ENCODE assay signal across 8 cellular contexts in genomic region chr17:45425125-45425983, GRCh38. TPM values are rescaled to one million over a fixed set of nuclear protein-coding genes. Genes with fewer than 3 reads are reported as not detected.
A peak's percentile ranks its signal among the peaks of the same experiment; 100 is the strongest.
DNase-seq lines count a peak whose midpoint lies in the region; ATAC-seq, FAIRE-seq and TF ChIP-seq lines count a peak whose summit lies in the region.

No MANE protein-coding gene starts in this region.

- TF ChIP-seq POLR2A in HepG2 (IDR thresholded peaks at IDR 0.05; ENCODE audit: insufficient read depth in 1 of 2, low read depth in 2 of 2, low read length in 2 of 2): peak; percentile 91 to 93

- no TSS peak for BruUV-seq in HepG2 (replicated peaks; lab: Mats Ljungman, UMichigan)

- DNase-seq in GM23248 (peak; percentile 66), NCI-H226 (peak; percentile 99), T47D (ENCODE audit: low read depth in 1 of 2, low spot score in 1 of 2) (peak; percentile 90 to 99), HepG2 (ENCODE audit: low spot score) (peak; percentile 99), medulla oblongata (ENCODE audit: extremely low spot score) (no peak)
- DNase-seq in effector CD8-positive, alpha-beta T cell (lab: John Stamatoyannopoulos, UW): no peak

- H3K4me1 ChIP-seq in GM23248 (ENCODE audit: insufficient read depth) (0 out of 2 replicates have a peak, but pooled peaks cover 4% of the 10 kb centered on the region), HepG2 (ENCODE audit: insufficient read depth, low read length) (peaks cover 59% of the 10 kb centered on the region)

- POLR2A ChIA-PET in HepG2 (lab: Yijun Ruan, JAX): interaction anchor here (0.5 to 5.8 kb wide), 26 partner anchors 8 to 364 kb away, joined by 3 to 79 read pairs (median 5); partner anchors contain the start of genes HEXIM1, HEXIM2, MAP3K14 and NMT1

- H3K36me3 ChIP-seq in GM23248 (ENCODE audit: low read depth) (no peaks in the 10 kb centered on the region), HepG2 (replicated peaks in 1 of 2; ENCODE audit: control insufficient read depth in 1 of 2, insufficient read depth in 2 of 2, low read length in 2 of 2) (no peaks in the 10 kb centered on the region; a peak in 1 of 5 replicates)

- H3K4me2 ChIP-seq in GM23248 (ENCODE audit: unreplicated experiment) (no peak overlapping the region), HepG2 (ENCODE audit: low read depth, low read length) (peak overlapping the region; percentile 90)

- FAIRE-seq in HepG2 (lab: Jason Lieb, UNC): peak; percentile 94

- H2AFZ ChIP-seq in GM23248: no peak overlapping the region
- no peak overlapping the region for H2AFZ ChIP-seq in HepG2 (ENCODE audit: low read length)

- no peak for TF ChIP-seq EP300 in HepG2 (IDR thresholded peaks at IDR 0.05; ENCODE audit: low read depth in 2 of 2, low read length in 2 of 2)
- no peak for TF ChIP-seq EP300 in HepG2 (CRISPR knock-in tag; IDR thresholded peaks at IDR 0.05; ENCODE audit: borderline replicate concordance)

- H3K79me2 ChIP-seq in GM23248 (ENCODE audit: insufficient read depth): no peaks in the 10 kb centered on the region
- H3K79me2 ChIP-seq in HepG2 (ENCODE audit: insufficient read depth, low read length): peaks cover 27% of the 10 kb centered on the region

- H3K9ac ChIP-seq in GM23248 (no peak overlapping the region), HepG2 (ENCODE audit: insufficient read depth, low read depth, low read length) (peak overlapping the region; percentile 78)

- H3K9me3 ChIP-seq in GM23248 (ENCODE audit: low read depth) (no peaks in the 10 kb centered on the region), HepG2 (ENCODE audit: low read length) (no peaks in the 10 kb centered on the region)

- H3K27ac ChIP-seq in GM23248: no peak overlapping the region
- H3K27ac ChIP-seq in HepG2 (ENCODE audit: extremely low read length, insufficient read depth, low read length): peak overlapping the region; percentile 85

- no peak overlapping the region for H3K4me3 ChIP-seq in GM23248
- peak overlapping the region; percentile 79 to 87 (median 83) for H3K4me3 ChIP-seq in HepG2 (replicated peaks in 1 of 3; ENCODE audit: insufficient read depth in 1 of 3, low read depth in 2 of 3, low read length in 3 of 3)

- peak; percentile 87 for TF ChIP-seq RAD21 in HepG2 (CRISPR knock-in tag; IDR thresholded peaks at IDR 0.05)

- intact Hi-C loops in HepG2 (cut with micrococcal nuclease; ENCODE audit: unreplicated experiment): loop anchor here (1.0 to 5.0 kb wide), 3 partner anchors 18 to 373 kb away; partner anchors contain the start of gene DCAKD

- WGBS in GM23248 (ENCODE audit: low coverage in 1 of 2, low lambda C conversion rate in 2 of 2, missing lambda C conversion rate in 2 of 2), 2 experiments: 79 to 80% methylated on average over 15 to 18 of the region's 18 CpGs
- 0% methylated on average over 13 of the region's 18 CpGs for WGBS in HepG2 (ENCODE audit: low lambda C conversion rate)

- peaks cover 15% of the 10 kb centered on the region for H3K27me3 ChIP-seq in GM23248 (replicated peaks; ENCODE audit: insufficient read depth)
- H3K27me3 ChIP-seq in HepG2 (ENCODE audit: control insufficient read depth in 1 of 2, insufficient read depth in 2 of 2, low read length in 2 of 2): peaks cover 2 to 24% of the 10 kb centered on the region in 2 experiments; a peak in 4 of 5 replicates

- in situ Hi-C loops in GM23248 (cut with MboI) (no loop called here), T47D (cut with HindIII; ENCODE audit: low pct_unique_long_range_greater_than_20kb, low sequenced_read_pairs) (no loop called here), HepG2 (cut with HindIII; ENCODE audit: extremely low pct_ligation_motif_present, low pct_unique_long_range_greater_than_20kb) (no loop called here)

- peaks cover 9% of the 10 kb centered on the region for H3F3A ChIP-seq in GM23248 (ENCODE audit: insufficient read depth)

- no peaks in the 10 kb centered on the region for H4K20me1 ChIP-seq in GM23248 (ENCODE audit: insufficient read depth)
- H4K20me1 ChIP-seq in HepG2 (ENCODE audit: insufficient read depth, low read length): 0 out of 2 replicates have a peak, but pooled peaks cover 4% of the 10 kb centered on the region

- ATAC-seq in HepG2 (peak; percentile 89), GM19455 (IDR thresholded peaks at IDR 0.05; ENCODE audit: unreplicated experiment) (no peak), HG02970 (IDR thresholded peaks at IDR 0.05; ENCODE audit: low FRiP score, unreplicated experiment) (no peak)

- no peaks in the 10 kb centered on the region for H3K9me2 ChIP-seq in GM23248 (ENCODE audit: insufficient read depth)

- CTCF ChIA-PET in HepG2 (lab: Yijun Ruan, JAX; ENCODE audit: low intra/inter-chr PET ratio, low total read pairs): interaction anchor here (1.2 to 1.4 kb wide), 3 partner anchors 19 to 32 kb away, joined by 3 to 27 read pairs (median 3); no protein-coding TSS in a partner anchor

- TF ChIP-seq CTCF in HepG2 (CRISPR knock-in tag; IDR thresholded peaks at IDR 0.05): peak; percentile 94

TF ChIP-seq in HepG2, 621 proteins besides CTCF, POLR2A, EP300 and RAD21 (continues in another document):
- TF ChIP-seq TARDBP (CRISPR knock-in tag; IDR thresholded peaks at IDR 0.05): 0 out of 2 replicates have a peak, but pooled peaks have one; percentile 64
- TF ChIP-seq HMGA1 (CRISPR knock-in tag; conservative IDR thresholded peaks at IDR 0.05): no peak
- TF ChIP-seq PHF21A (CRISPR knock-in tag; IDR thresholded peaks at IDR 0.05): peak; percentile 88
- peak; percentile 48; the same call in 1 of the 2 replicates for TF ChIP-seq ZNF430 (CRISPR knock-in tag; IDR thresholded peaks at IDR 0.05)
- no peak for TF ChIP-seq SUZ12 (IDR thresholded peaks at IDR 0.05; ENCODE audit: low read depth, low read length)
- TF ChIP-seq, protein P1, sequence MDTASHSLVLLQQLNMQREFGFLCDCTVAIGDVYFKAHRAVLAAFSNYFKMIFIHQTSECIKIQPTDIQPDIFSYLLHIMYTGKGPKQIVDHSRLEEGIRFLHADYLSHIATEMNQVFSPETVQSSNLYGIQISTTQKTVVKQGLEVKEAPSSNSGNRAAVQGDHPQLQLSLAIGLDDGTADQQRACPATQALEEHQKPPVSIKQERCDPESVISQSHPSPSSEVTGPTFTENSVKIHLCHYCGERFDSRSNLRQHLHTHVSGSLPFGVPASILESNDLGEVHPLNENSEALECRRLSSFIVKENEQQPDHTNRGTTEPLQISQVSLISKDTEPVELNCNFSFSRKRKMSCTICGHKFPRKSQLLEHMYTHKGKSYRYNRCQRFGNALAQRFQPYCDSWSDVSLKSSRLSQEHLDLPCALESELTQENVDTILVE (CRISPR knock-in tag; IDR thresholded peaks at IDR 0.05): peak; percentile 35; the same call in 1 of the 2 replicates
- no peak for TF ChIP-seq NFE2L2 (IDR thresholded peaks at IDR 0.05; ENCODE audit: low read length)
- TF ChIP-seq GMEB1 (CRISPR knock-in tag; IDR thresholded peaks at IDR 0.05; ENCODE audit: borderline replicate concordance): peak; percentile 30; the same call in 1 of the 2 replicates

RNA-seq across cellular contexts. Expression of gene ARHGAP27, which starts 7.3 kb away (rescaled TPM):
- total RNA-seq in GM23248 (2014; rRNA removed; shearing (Covaris generic)): 1.3 and 3.4 TPM in 2 replicates
- polyA plus RNA-seq in GM23248 (2016; fragmentation: Nextera tagmentation; extraction: Ambion mirVana) (0.33 and 0.59 TPM in 2 replicates), HepG2 (2011; rRNA removed) (15.5 and 20.0 TPM in 2 replicates)
- 7.8 and 18.9 TPM in 2 replicates for total RNA-seq in HepG2 (2016; rRNA removed; fragmentation: Illumina TruSeq; extraction: Trizol)
- total RNA-seq in HepG2 (2016; cell fraction: cytosol; rRNA removed; fragmentation: Illumina TruSeq; extraction: Trizol; ENCODE audit: low read depth): 4.4 and 4.5 TPM in 2 replicates
- 6.7 and 19.6 TPM in 2 replicates for total RNA-seq in HepG2 (2016; cell fraction: insoluble cytoplasmic fraction; rRNA removed; fragmentation: Illumina TruSeq; extraction: Trizol)
- total RNA-seq in HepG2 (2016; cell fraction: membrane; rRNA removed; fragmentation: Illumina TruSeq; extraction: Trizol): 5.4 and 5.6 TPM in 2 replicates
- 23.4 and 28.4 TPM in 2 replicates for total RNA-seq in HepG2 (2016; cell fraction: nucleus; rRNA removed; fragmentation: Illumina TruSeq; extraction: Trizol)
- 5.4 and 8.7 TPM in 2 replicates for polyA plus RNA-seq in HepG2 (2011; cell fraction: cytosol; rRNA removed)
- 141 and 178 TPM in 2 replicates for polyA plus RNA-seq in HepG2 (2011; cell fraction: nucleus; rRNA removed)
- 6.9 and 8.4 TPM in 2 replicates for polyA plus RNA-seq in HepG2 (2012)
- polyA plus RNA-seq in HepG2 (2016; cell fraction: cytosol; fragmentation: Illumina TruSeq; extraction: Trizol; ENCODE audit: low read depth): 1.1 and 1.5 TPM in 2 replicates
- polyA plus RNA-seq in HepG2 (2016; cell fraction: insoluble cytoplasmic fraction; fragmentation: Illumina TruSeq; extraction: Trizol; ENCODE audit: low read depth): 8.6 and 9.5 TPM in 2 replicates
- polyA plus RNA-seq in HepG2 (2016; cell fraction: membrane; fragmentation: Illumina TruSeq; extraction: Trizol; ENCODE audit: low read depth): 2.5 and 2.7 TPM in 2 replicates
- 67.3 and 73.4 TPM in 2 replicates for polyA plus RNA-seq in HepG2 (2016; cell fraction: nucleus; fragmentation: Illumina TruSeq; extraction: Trizol; ENCODE audit: insufficient read depth, low read depth)
- polyA minus RNA-seq in HepG2 (2011; rRNA and poly(A)+ RNA removed; ENCODE audit: low replicate concordance): 17.3 and 32.8 TPM in 2 replicates
- 4.6 and 4.8 TPM in 2 replicates for polyA minus RNA-seq in HepG2 (2011; cell fraction: cytosol; rRNA and poly(A)+ RNA removed)
- 26.1 and 28.0 TPM in 2 replicates for polyA minus RNA-seq in HepG2 (2011; cell fraction: nucleus; rRNA and poly(A)+ RNA removed)

Comparison
In these comparisons a context has a peak if more than half of its experiments do, and no peak if none do; other contexts are left out.
1. DNase-seq: peak in GM23248 (single experiment), NCI-H226 (single experiment), T47D (2 of 2) and HepG2 (single experiment); none in effector CD8-positive, alpha-beta T cell (single experiment) and medulla oblongata (single experiment).